ENCODE assay signal across 35 cellular contexts in the genomic region with DNA sequence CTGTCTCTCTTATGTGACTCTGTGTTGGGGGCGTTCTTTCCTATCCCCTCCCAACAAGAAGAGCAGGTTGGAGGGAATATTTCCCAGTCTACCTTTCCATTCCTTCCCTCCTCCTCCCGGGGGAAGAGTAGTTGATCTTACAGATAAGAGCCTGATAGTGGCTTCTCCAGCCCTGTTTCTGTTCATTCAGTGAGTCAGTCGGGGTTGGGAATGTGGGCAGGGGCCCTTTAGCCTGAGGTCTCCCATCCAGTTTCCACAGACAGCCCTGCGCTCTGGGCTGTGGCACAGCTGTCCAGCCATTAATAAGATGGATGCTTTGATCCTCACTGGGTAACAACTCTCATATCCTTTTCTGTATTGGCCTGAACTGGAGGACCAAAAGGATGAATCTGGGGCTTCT. TPM values are rescaled to one million over a fixed set of nuclear protein-coding genes. Genes with fewer than 3 reads are reported as not detected.
"Had no signal": no experiment of that assay in that cellular context is flagged by ENCODE, and none has a peak within 500 bp of the region (broad histone marks: within the 10 kb centered on the region; RNA-seq: fewer than 3 reads in every experiment).

No MANE protein-coding gene starts in this region.

- H3K9me3 Mint-ChIP-seq: activated CD4-positive, alpha-beta memory T cell treated with anti-CD3 and anti-CD28 coated beads for 36 hours; activated CD4-positive, alpha-beta T cell treated with anti-CD3 and anti-CD28 coated beads, Interleukin-2, amount 10 ng/mL, durations not matched to agents 24 days and 14 days; activated naive CD4-positive, alpha-beta T cell treated with anti-CD3 and anti-CD28 coated beads for 36 hours; activated naive CD4-positive, alpha-beta T cell treated with anti-CD3 and anti-CD28 coated beads, Interleukin-2, amount 50 U/mL, for 24 hours; activated naive CD8-positive, alpha-beta T cell treated with anti-CD3 and anti-CD28 coated beads for 36 hours; activated naive CD8-positive, alpha-beta T cell treated with anti-CD3 and anti-CD28 coated beads, Interleukin-2, amount 50 U/mL, for 24 hours; activated T-helper 1 cell treated with anti-CD3 and anti-CD28 coated beads, Interleukin-12 subunit alpha, Interleukin-12 subunit beta, Interleukin-2, Interleukin-4 antibody, amounts not matched to agents 30 ng/mL and 10 ng/mL and 1 ng/mL, durations not matched to agents 14 hours and 24 hours and 36 hours; activated T-helper 2 cell treated with anti-CD3 and anti-CD28 coated beads, Interferon-gamma antibody, Interleukin-2, Interleukin-4, amounts not matched to agents 10 μg/mL and 5 μg/mL and 100 μg/mL, durations not matched to agents 14 hours and 24 hours and 36 hours; T-helper 2 cell treated with Interferon-gamma antibody and Interleukin-4, amounts not matched to agents 5 μg/mL and 100 μg/mL, for 36 hours had no signal

- H3K9me3 ChIP-seq: adrenal gland, body of pancreas, colonic mucosa, esophagus muscularis mucosa, gastrocnemius medialis had no signal

- ATAC-seq: activated CD4-positive, alpha-beta T cell treated with anti-CD3 and anti-CD28 coated beads for 36 hours; activated CD8-positive, alpha-beta memory T cell treated with anti-CD3 and anti-CD28 coated beads, Interleukin-2, amount 10 ng/mL, durations not matched to agents 7 days and 5 days; activated CD8-positive, alpha-beta T cell treated with anti-CD3 and anti-CD28 coated beads, Interleukin-2, amount 10 ng/mL, durations not matched to agents 7 days and 5 days; activated naive CD8-positive, alpha-beta T cell treated with anti-CD3 and anti-CD28 coated beads, Interleukin-2, amount 50 U/mL, for 24 hours; body of pancreas; foreskin keratinocyte; gastrocnemius medialis; T-helper 17 cell had no signal

- H3K27ac Mint-ChIP-seq: activated CD4-positive, alpha-beta memory T cell treated with anti-CD3 and anti-CD28 coated beads for 36 hours; activated CD4-positive, alpha-beta T cell treated with anti-CD3 and anti-CD28 coated beads for 36 hours; activated CD4-positive, alpha-beta T cell treated with anti-CD3 and anti-CD28 coated beads, Interleukin-2, amount 10 ng/mL, durations not matched to agents 24 days and 14 days; activated CD8-positive, alpha-beta memory T cell treated with anti-CD3 and anti-CD28 coated beads, Interleukin-2, amount 10 ng/mL, durations not matched to agents 7 days and 5 days; activated CD8-positive, alpha-beta T cell treated with anti-CD3 and anti-CD28 coated beads, Interleukin-2, amount 10 ng/mL, durations not matched to agents 7 days and 5 days; activated naive CD4-positive, alpha-beta T cell treated with anti-CD3 and anti-CD28 coated beads for 36 hours; activated naive CD4-positive, alpha-beta T cell treated with anti-CD3 and anti-CD28 coated beads, Interleukin-2, amount 50 U/mL, for 24 hours; activated naive CD8-positive, alpha-beta T cell treated with anti-CD3 and anti-CD28 coated beads for 36 hours; activated naive CD8-positive, alpha-beta T cell treated with anti-CD3 and anti-CD28 coated beads, Interleukin-2, amount 50 U/mL, for 24 hours; activated T-helper 1 cell treated with anti-CD3 and anti-CD28 coated beads, Interleukin-12 subunit alpha, Interleukin-12 subunit beta, Interleukin-2, Interleukin-4 antibody, amounts not matched to agents 30 ng/mL and 10 ng/mL and 1 ng/mL, durations not matched to agents 14 hours and 24 hours and 36 hours; activated T-helper 2 cell treated with anti-CD3 and anti-CD28 coated beads, Interferon-gamma antibody, Interleukin-2, Interleukin-4, amounts not matched to agents 10 μg/mL and 5 μg/mL and 100 μg/mL, durations not matched to agents 14 hours and 24 hours and 36 hours; T-helper 17 cell; T-helper 2 cell treated with Interferon-gamma antibody and Interleukin-4, amounts not matched to agents 5 μg/mL and 100 μg/mL, for 36 hours had no signal

- H3K4me3 Mint-ChIP-seq: activated CD4-positive, alpha-beta memory T cell treated with anti-CD3 and anti-CD28 coated beads for 36 hours; activated CD4-positive, alpha-beta T cell treated with anti-CD3 and anti-CD28 coated beads for 36 hours; activated CD4-positive, alpha-beta T cell treated with anti-CD3 and anti-CD28 coated beads, Interleukin-2, amount 10 ng/mL, durations not matched to agents 24 days and 14 days; activated CD8-positive, alpha-beta memory T cell treated with anti-CD3 and anti-CD28 coated beads, Interleukin-2, amount 10 ng/mL, durations not matched to agents 7 days and 5 days; activated CD8-positive, alpha-beta T cell treated with anti-CD3 and anti-CD28 coated beads, Interleukin-2, amount 10 ng/mL, durations not matched to agents 7 days and 5 days; activated naive CD4-positive, alpha-beta T cell treated with anti-CD3 and anti-CD28 coated beads for 36 hours; activated naive CD4-positive, alpha-beta T cell treated with anti-CD3 and anti-CD28 coated beads, Interleukin-2, amount 50 U/mL, for 24 hours; activated naive CD8-positive, alpha-beta T cell treated with anti-CD3 and anti-CD28 coated beads for 36 hours; activated naive CD8-positive, alpha-beta T cell treated with anti-CD3 and anti-CD28 coated beads, Interleukin-2, amount 50 U/mL, for 24 hours; activated T-helper 1 cell treated with anti-CD3 and anti-CD28 coated beads, Interleukin-12 subunit alpha, Interleukin-12 subunit beta, Interleukin-2, Interleukin-4 antibody, amounts not matched to agents 30 ng/mL and 10 ng/mL and 1 ng/mL, durations not matched to agents 14 hours and 24 hours and 36 hours; T-helper 17 cell; T-helper 2 cell treated with Interferon-gamma antibody and Interleukin-4, amounts not matched to agents 5 μg/mL and 100 μg/mL, for 36 hours had no signal

- H3K4me3 ChIP-seq: adrenal gland, body of pancreas, colonic mucosa, esophagus muscularis mucosa, gastrocnemius medialis had no signal

- H3K36me3 ChIP-seq: adrenal gland, colonic mucosa, esophagus muscularis mucosa, gastrocnemius medialis had no signal

- DNase-seq: activated CD4-positive, alpha-beta memory T cell treated with anti-CD3 and anti-CD28 coated beads for 36 hours; activated CD4-positive, alpha-beta T cell treated with anti-CD3 and anti-CD28 coated beads for 36 hours; activated CD4-positive, alpha-beta T cell treated with anti-CD3 and anti-CD28 coated beads, Interleukin-2, amount 10 ng/mL, durations not matched to agents 24 days and 14 days; activated CD4-positive, CD25-positive, alpha-beta regulatory T cell; activated CD4-positive, CD25-positive, alpha-beta regulatory T cell treated with anti-CD3 and anti-CD28 coated beads, Interleukin-2, amount 50 U/mL, for 72 hours; activated CD8-positive, alpha-beta memory T cell treated with anti-CD3 and anti-CD28 coated beads, Interleukin-2, amount 10 ng/mL, durations not matched to agents 7 days and 5 days; activated CD8-positive, alpha-beta memory T cell treated with anti-CD3 and anti-CD28 coated beads, Interleukin-2, amount 50 U/mL, for 4 hours; activated CD8-positive, alpha-beta T cell treated with anti-CD3 and anti-CD28 coated beads, Interleukin-2, amount 10 ng/mL, durations not matched to agents 7 days and 5 days; activated effector memory CD4-positive, alpha-beta T cell treated with anti-CD3 and anti-CD28 coated beads, Interleukin-2, amount 50 U/mL, for 16 hours; activated naive CD4-positive, alpha-beta T cell treated with anti-CD3 and anti-CD28 coated beads for 36 hours; activated naive CD8-positive, alpha-beta T cell treated with anti-CD3 and anti-CD28 coated beads for 36 hours; activated naive CD8-positive, alpha-beta T cell treated with anti-CD3 and anti-CD28 coated beads, Interleukin-2, amount 50 U/mL, for 24 hours; activated T-cell treated with anti-CD3 and anti-CD28 coated beads, Interleukin-2, amount 50 U/mL, for 1 hour; activated T-cell treated with anti-CD3 and anti-CD28 coated beads, Interleukin-2, amount 50 U/mL, for 48 hours; adrenal gland; amygdala; aorta; body of pancreas; caudate nucleus; colonic mucosa; effector memory CD4-positive, alpha-beta T cell; erythroblast; foreskin keratinocyte; gastrocnemius medialis; glutamatergic neuron; T-helper 1 cell; T-helper 17 cell; T1000 had no signal

- H3K27me3 ChIP-seq: adrenal gland, body of pancreas, colonic mucosa, esophagus muscularis mucosa, gastrocnemius medialis had no signal

- H3K27me3 Mint-ChIP-seq: activated naive CD4-positive, alpha-beta T cell treated with anti-CD3 and anti-CD28 coated beads, Interleukin-2, amount 50 U/mL, for 24 hours; activated naive CD8-positive, alpha-beta T cell treated with anti-CD3 and anti-CD28 coated beads, Interleukin-2, amount 50 U/mL, for 24 hours had no signal

- H3K4me1 ChIP-seq: adrenal gland, body of pancreas, colonic mucosa, esophagus muscularis mucosa, foreskin keratinocyte, gastrocnemius medialis had no signal

- H3K27ac ChIP-seq: adrenal gland, body of pancreas, colonic mucosa, esophagus muscularis mucosa, foreskin keratinocyte, gastrocnemius medialis had no signal

- H3K36me3 Mint-ChIP-seq: activated CD4-positive, alpha-beta memory T cell treated with anti-CD3 and anti-CD28 coated beads for 36 hours; activated CD8-positive, alpha-beta memory T cell treated with anti-CD3 and anti-CD28 coated beads, Interleukin-2, amount 10 ng/mL, durations not matched to agents 7 days and 5 days; activated naive CD4-positive, alpha-beta T cell treated with anti-CD3 and anti-CD28 coated beads, Interleukin-2, amount 50 U/mL, for 24 hours; activated naive CD8-positive, alpha-beta T cell treated with anti-CD3 and anti-CD28 coated beads for 36 hours had no signal

RNA-seq across cellular contexts. Expression of gene PPP1R1A, which starts 18.1 kb away (rescaled TPM):
- total RNA-seq: activated CD4-positive, alpha-beta memory T cell treated with anti-CD3 and anti-CD28 coated beads for 36 hours; activated CD4-positive, alpha-beta T cell treated with anti-CD3 and anti-CD28 coated beads for 36 hours; activated CD4-positive, alpha-beta T cell treated with anti-CD3 and anti-CD28 coated beads, Interleukin-2, amount 10 ng/mL, durations not matched to agents 24 days and 14 days; activated CD8-positive, alpha-beta memory T cell treated with anti-CD3 and anti-CD28 coated beads for 36 hours; activated CD8-positive, alpha-beta memory T cell treated with anti-CD3 and anti-CD28 coated beads, Interleukin-2, amount 10 ng/mL, durations not matched to agents 7 days and 5 days; activated CD8-positive, alpha-beta T cell treated with anti-CD3 and anti-CD28 coated beads, Interleukin-2, amount 10 ng/mL, durations not matched to agents 7 days and 5 days; activated naive CD4-positive, alpha-beta T cell treated with anti-CD3 and anti-CD28 coated beads for 36 hours; activated naive CD8-positive, alpha-beta T cell treated with anti-CD3 and anti-CD28 coated beads for 36 hours; activated T-helper 1 cell treated with anti-CD3 and anti-CD28 coated beads, Interleukin-12 subunit alpha, Interleukin-12 subunit beta, Interleukin-2, Interleukin-4 antibody, amounts not matched to agents 30 ng/mL and 10 ng/mL and 1 ng/mL, durations not matched to agents 14 hours and 24 hours and 36 hours; activated T-helper 2 cell treated with anti-CD3 and anti-CD28 coated beads, Interferon-gamma antibody, Interleukin-2, Interleukin-4, amounts not matched to agents 10 μg/mL and 5 μg/mL and 100 μg/mL, durations not matched to agents 14 hours and 24 hours and 36 hours; dermis microvascular lymphatic vessel endothelial cell; foreskin keratinocyte; T-helper 17 cell had no signal
- polyA plus RNA-seq: foreskin keratinocyte had no signal

RNA-seq across cellular contexts. Expression of gene LACRT, which starts 28.1 kb away (rescaled TPM):
- total RNA-seq: activated CD4-positive, alpha-beta memory T cell treated with anti-CD3 and anti-CD28 coated beads for 36 hours; activated CD4-positive, alpha-beta T cell treated with anti-CD3 and anti-CD28 coated beads for 36 hours; activated CD4-positive, alpha-beta T cell treated with anti-CD3 and anti-CD28 coated beads, Interleukin-2, amount 10 ng/mL, durations not matched to agents 24 days and 14 days; activated CD8-positive, alpha-beta memory T cell treated with anti-CD3 and anti-CD28 coated beads for 36 hours; activated CD8-positive, alpha-beta memory T cell treated with anti-CD3 and anti-CD28 coated beads, Interleukin-2, amount 10 ng/mL, durations not matched to agents 7 days and 5 days; activated CD8-positive, alpha-beta T cell treated with anti-CD3 and anti-CD28 coated beads, Interleukin-2, amount 10 ng/mL, durations not matched to agents 7 days and 5 days; activated naive CD4-positive, alpha-beta T cell treated with anti-CD3 and anti-CD28 coated beads for 36 hours; activated naive CD8-positive, alpha-beta T cell treated with anti-CD3 and anti-CD28 coated beads for 36 hours; activated T-helper 1 cell treated with anti-CD3 and anti-CD28 coated beads, Interleukin-12 subunit alpha, Interleukin-12 subunit beta, Interleukin-2, Interleukin-4 antibody, amounts not matched to agents 30 ng/mL and 10 ng/mL and 1 ng/mL, durations not matched to agents 14 hours and 24 hours and 36 hours; activated T-helper 2 cell treated with anti-CD3 and anti-CD28 coated beads, Interferon-gamma antibody, Interleukin-2, Interleukin-4, amounts not matched to agents 10 μg/mL and 5 μg/mL and 100 μg/mL, durations not matched to agents 14 hours and 24 hours and 36 hours; adrenal gland; aorta; body of pancreas; colonic mucosa; dermis microvascular lymphatic vessel endothelial cell; esophagus muscularis mucosa; foreskin keratinocyte; gastrocnemius medialis; T-helper 17 cell had no signal
- polyA plus RNA-seq: adrenal gland, aorta, foreskin keratinocyte had no signal

RNA-seq across cellular contexts. Expression of gene DCD, which starts 41.6 kb away (rescaled TPM):
- total RNA-seq: activated CD4-positive, alpha-beta memory T cell treated with anti-CD3 and anti-CD28 coated beads for 36 hours; activated CD4-positive, alpha-beta T cell treated with anti-CD3 and anti-CD28 coated beads for 36 hours; activated CD4-positive, alpha-beta T cell treated with anti-CD3 and anti-CD28 coated beads, Interleukin-2, amount 10 ng/mL, durations not matched to agents 24 days and 14 days; activated CD8-positive, alpha-beta memory T cell treated with anti-CD3 and anti-CD28 coated beads for 36 hours; activated CD8-positive, alpha-beta memory T cell treated with anti-CD3 and anti-CD28 coated beads, Interleukin-2, amount 10 ng/mL, durations not matched to agents 7 days and 5 days; activated CD8-positive, alpha-beta T cell treated with anti-CD3 and anti-CD28 coated beads, Interleukin-2, amount 10 ng/mL, durations not matched to agents 7 days and 5 days; activated naive CD4-positive, alpha-beta T cell treated with anti-CD3 and anti-CD28 coated beads for 36 hours; activated naive CD8-positive, alpha-beta T cell treated with anti-CD3 and anti-CD28 coated beads for 36 hours; activated T-helper 1 cell treated with anti-CD3 and anti-CD28 coated beads, Interleukin-12 subunit alpha, Interleukin-12 subunit beta, Interleukin-2, Interleukin-4 antibody, amounts not matched to agents 30 ng/mL and 10 ng/mL and 1 ng/mL, durations not matched to agents 14 hours and 24 hours and 36 hours; activated T-helper 2 cell treated with anti-CD3 and anti-CD28 coated beads, Interferon-gamma antibody, Interleukin-2, Interleukin-4, amounts not matched to agents 10 μg/mL and 5 μg/mL and 100 μg/mL, durations not matched to agents 14 hours and 24 hours and 36 hours; adrenal gland; aorta; body of pancreas; colonic mucosa; dermis microvascular lymphatic vessel endothelial cell; esophagus muscularis mucosa; foreskin keratinocyte; gastrocnemius medialis; T-helper 17 cell had no signal
- polyA plus RNA-seq: adrenal gland, aorta, foreskin keratinocyte had no signal

RNA-seq across cellular contexts. Expression of gene PDE1B, which starts 57.2 kb away (rescaled TPM):
- total RNA-seq: dermis microvascular lymphatic vessel endothelial cell, foreskin keratinocyte had no signal
- polyA plus RNA-seq: foreskin keratinocyte had no signal
